ENCODE assay signal across 8 cellular contexts in the genomic region with DNA sequence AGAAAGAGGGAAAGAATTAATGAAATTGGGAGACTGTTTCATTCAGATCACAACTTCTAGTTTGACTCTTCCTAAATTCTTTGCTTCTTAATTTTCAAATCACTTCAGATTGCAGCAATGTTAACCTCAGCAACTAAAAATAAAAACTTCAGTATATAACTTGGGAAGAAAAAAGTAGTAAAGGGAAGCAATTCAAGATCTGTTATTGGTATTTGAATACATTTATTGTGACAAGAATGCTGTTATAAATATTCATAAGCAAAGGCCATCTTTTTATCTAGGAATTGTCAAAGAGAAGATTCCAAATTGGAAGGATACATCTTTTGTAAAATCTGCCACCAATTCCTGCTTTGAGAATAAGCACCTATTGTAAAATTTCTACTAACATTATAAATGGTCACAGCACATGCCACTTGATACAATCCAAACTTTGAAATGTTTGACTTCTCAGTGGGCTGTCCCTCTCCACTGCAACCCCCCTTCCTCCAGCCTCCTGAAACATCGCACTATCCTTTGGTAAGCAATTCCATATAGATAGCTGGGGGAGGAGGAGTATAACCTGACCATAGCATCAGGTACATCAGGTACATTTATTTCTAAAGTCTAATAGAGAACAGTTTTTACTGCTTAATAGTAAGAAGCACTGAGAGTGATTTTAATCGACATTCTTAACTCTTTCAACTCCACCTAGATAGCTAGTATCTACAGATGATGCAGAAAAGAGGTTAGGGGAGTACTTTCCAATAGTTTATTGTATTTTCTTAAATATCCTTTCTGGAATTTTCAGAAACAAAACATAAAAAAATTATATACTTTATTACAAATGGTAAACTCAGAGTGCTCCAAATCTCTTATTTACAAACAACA. TPM values are rescaled to one million over a fixed set of nuclear protein-coding genes. Genes with fewer than 3 reads are reported as not detected.
DNase-seq lines count a peak whose midpoint lies in the region; ATAC-seq lines count a peak whose summit lies in the region.

No MANE protein-coding gene starts in this region.

- peak; percentile 68 for DNase-seq in NCI-H69 (lab: John Stamatoyannopoulos, UW)
- peak in 8 of 10 donors; percentile 24 to 67 (median 50) for DNase-seq in naive thymus-derived CD8-positive, alpha-beta T cell
- DNase-seq in KG1 (lab: John Stamatoyannopoulos, UW): no peak
- DNase-seq in activated CD8-positive, alpha-beta memory T cell treated with anti-CD3 and anti-CD28 coated beads, Interleukin-2, amount 50 U/mL, for 48 hours: no peak
- no peak for DNase-seq in NCI-H774 (lab: John Stamatoyannopoulos, UW)

- POLR2A ChIA-PET in naive thymus-derived CD8-positive, alpha-beta T cell (lab: Charles Lee): no interaction called here

- no peak overlapping the region for H3K27ac ChIP-seq in duodenal mucosa (ENCODE audit: low read depth, low read length)

- peak overlapping the region; percentile 99 to 100 for H3K9ac ChIP-seq in duodenal mucosa (ENCODE audit: low read depth in 1 of 2, low read length in 2 of 2)

- peak in 1 of 2 donors; percentile 1 for ATAC-seq in naive thymus-derived CD8-positive, alpha-beta T cell
- ATAC-seq in GM19324 (IDR thresholded peaks at IDR 0.05; ENCODE audit: low FRiP score, unreplicated experiment): no peak

- no peaks in the 10 kb centered on the region for H3K27me3 ChIP-seq in duodenal mucosa (ENCODE audit: control insufficient read depth in 1 of 2, insufficient read depth in 2 of 2, low read length in 2 of 2)

- peaks cover 17 to 21% of the 10 kb centered on the region in 2 donors for H3K4me1 ChIP-seq in duodenal mucosa (ENCODE audit: control insufficient read depth in 1 of 2, insufficient read depth in 2 of 2, low read length in 2 of 2)

- H3K4me1 Mint-ChIP-seq in naive thymus-derived CD8-positive, alpha-beta T cell: peaks cover 19 to 28% (median 25%) of the 10 kb centered on the region in 4 donors

- peaks cover 0 to 5% (median 0%) of the 10 kb centered on the region in 9 donors for H3K9me3 Mint-ChIP-seq in naive thymus-derived CD8-positive, alpha-beta T cell

- peaks cover 7 to 8% of the 10 kb centered on the region in 2 donors for H3K36me3 ChIP-seq in duodenal mucosa (ENCODE audit: control insufficient read depth in 1 of 2, insufficient read depth in 2 of 2, low read length in 2 of 2)

- H3K4me3 Mint-ChIP-seq in naive thymus-derived CD8-positive, alpha-beta T cell: peak overlapping the region; percentile 17 to 100 (median 90)

- peak overlapping the region in 4 of 10 donors; percentile 7 to 100 (median 14) for H3K27ac Mint-ChIP-seq in naive thymus-derived CD8-positive, alpha-beta T cell

- H3K36me3 Mint-ChIP-seq in naive thymus-derived CD8-positive, alpha-beta T cell: peaks cover 0 to 6% (median 0%) of the 10 kb centered on the region in 3 donors

- H3K27me3 Mint-ChIP-seq in naive thymus-derived CD8-positive, alpha-beta T cell: peaks cover 0 to 6% (median 2%) of the 10 kb centered on the region in 5 donors

- H3K4me3 ChIP-seq in GM08714 (ENCODE audit: low read length) (peak overlapping the region; percentile 76; the same call in 1 of the 2 replicates), duodenal mucosa (ENCODE audit: low read depth in 1 of 2, low read length in 2 of 2) (peak overlapping the region; percentile 92 to 93)

- H3K9me3 ChIP-seq in duodenal mucosa (ENCODE audit: control insufficient read depth in 1 of 2, low read length in 2 of 2): no peaks in the 10 kb centered on the region

RNA-seq across cellular contexts. Expression of gene JUN, which starts 3.0 kb away (rescaled TPM):
- 10 to 100 TPM; 38.2 to 40.0 TPM for total RNA-seq in naive thymus-derived CD8-positive, alpha-beta T cell
- 10 to 100 TPM; 30.7 to 59.4 (median 32.0) TPM for polyA plus RNA-seq in naive thymus-derived CD8-positive, alpha-beta T cell

Comparison
In these comparisons a context has a peak if more than half of its experiments do, and no peak if none do; other contexts are left out.
1. DNase-seq: peak in NCI-H69 (single experiment) and naive thymus-derived CD8-positive, alpha-beta T cell (8 of 10); none in KG1 (single experiment), activated CD8-positive, alpha-beta memory T cell treated with anti-CD3 and anti-CD28 coated beads, Interleukin-2, amount 50 U/mL, for 48 hours (single experiment) and NCI-H774 (single experiment).